ENCODE assay signal across 26 cellular contexts in the genomic region with DNA sequence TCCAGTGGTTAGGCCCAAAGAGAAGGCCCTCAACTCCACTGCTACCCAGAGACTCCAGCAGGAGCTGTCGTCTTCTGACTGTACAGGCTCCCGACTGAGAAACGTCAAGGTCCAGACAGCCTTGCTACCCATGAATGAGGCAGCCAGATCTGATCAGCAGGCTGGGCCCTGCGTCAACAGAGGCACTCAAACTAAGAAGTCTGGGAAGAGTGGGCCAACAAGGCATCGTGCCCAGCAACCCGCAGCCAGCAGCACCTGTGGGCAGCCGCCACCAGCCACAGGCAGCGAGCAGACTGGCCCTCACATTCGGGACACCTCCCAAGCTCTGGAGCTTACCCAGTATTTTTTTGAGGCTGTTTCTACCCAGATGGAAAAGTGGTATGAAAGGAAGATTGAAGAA. TPM values are rescaled to one million over a fixed set of nuclear protein-coding genes. Genes with fewer than 3 reads are reported as not detected.
DNase-seq lines count a peak whose midpoint lies in the region; ATAC-seq and TF ChIP-seq lines count a peak whose summit lies in the region.
"Had no signal": no experiment of that assay in that cellular context is flagged by ENCODE, and none has a peak within 500 bp of the region (broad histone marks: within the 10 kb centered on the region; RNA-seq: fewer than 3 reads in every experiment).

No MANE protein-coding gene starts in this region.

- no peak overlapping the region for H2BK15ac ChIP-seq in neuronal stem cell (ENCODE audit: low read length)

- no peaks in the 10 kb centered on the region for H3K27me3 Mint-ChIP-seq in activated naive CD8-positive, alpha-beta T cell treated with anti-CD3 and anti-CD28 coated beads for 36 hours
- H3K27me3 Mint-ChIP-seq: CD4-positive, CD25-positive, alpha-beta regulatory T cell had no signal

- no peak overlapping the region for H2AFZ ChIP-seq in neuronal stem cell (ENCODE audit: low read length)
- H2AFZ ChIP-seq: GM23338 had no signal

- no peak overlapping the region for H3K9ac ChIP-seq in neuronal stem cell (ENCODE audit: low read depth, low read length, poor library complexity)

- H3K23ac ChIP-seq in neuronal stem cell (ENCODE audit: low read depth, low read length, poor library complexity) = no peak overlapping the region

- TF ChIP-seq CTCF in body of pancreas (IDR thresholded peaks at IDR 0.05) (no peak), heart right ventricle (IDR thresholded peaks at IDR 0.05) (no peak), omental fat pad (IDR thresholded peaks at IDR 0.05) (no peak)

- WGBS in body of pancreas, 2 donors = 53 to 79% methylated on average over 3 to 9 of the region's 9 CpGs
- 61 to 64% methylated on average over 9 of the region's 9 CpGs for WGBS in heart right ventricle, 2 donors
- WGBS in neuronal stem cell (ENCODE audit: extremely low coverage in 2 of 2, insufficient read length in 2 of 2, insufficient replicate concordance in 1 of 2), 2 donors = no CpG with 5 or more reads among the region's 9 CpGs

- H3K9me3 ChIP-seq in body of pancreas (no peaks in the 10 kb centered on the region), heart right ventricle (no peaks in the 10 kb centered on the region), neuronal stem cell (replicated peaks in 1 of 2; ENCODE audit: control insufficient read depth in 2 of 2, insufficient read depth in 1 of 2, low read depth in 1 of 2, low read length in 2 of 2) (no peaks in the 10 kb centered on the region)
- H3K9me3 ChIP-seq: A549, BE2C, HAP-1, MG63 had no signal

- no peak overlapping the region for H3K4ac ChIP-seq in neuronal stem cell (ENCODE audit: low read length)

- no peak overlapping the region for H2BK5ac ChIP-seq in neuronal stem cell (ENCODE audit: low read length)

- no peak overlapping the region for H3K18ac ChIP-seq in neuronal stem cell (ENCODE audit: low read length)

- peak overlapping the region; percentile 3 for H3K14ac ChIP-seq in neuronal stem cell (ENCODE audit: low read length)

- H3K27me3 ChIP-seq in body of pancreas = no peaks in the 10 kb centered on the region
- H3K27me3 ChIP-seq in heart right ventricle = no peaks in the 10 kb centered on the region
- no peaks in the 10 kb centered on the region for H3K27me3 ChIP-seq in neuronal stem cell (ENCODE audit: control insufficient read depth in 3 of 3, insufficient read depth in 3 of 3, low read depth in 1 of 3, low read length in 3 of 3)
- H3K27me3 ChIP-seq: BE2C, MG63 had no signal

- H3K4me1 Mint-ChIP-seq in activated naive CD8-positive, alpha-beta T cell treated with anti-CD3 and anti-CD28 coated beads for 36 hours = peaks cover 2% of the 10 kb centered on the region

- H3K27ac Mint-ChIP-seq in activated naive CD8-positive, alpha-beta T cell treated with anti-CD3 and anti-CD28 coated beads for 36 hours = no peak overlapping the region
- H3K27ac Mint-ChIP-seq: GM23338 had no signal

- H3K79me1 ChIP-seq in neuronal stem cell (ENCODE audit: low read depth, low read length) = no peaks in the 10 kb centered on the region

- intact Hi-C loops in body of pancreas (cut with DNase I) = no loop called here
- intact Hi-C loops in heart right ventricle (cut with DNase I) = no loop called here

- in situ Hi-C loops in G401 (cut with HindIII; ENCODE audit: low sequenced_read_pairs) = loop anchor here (10.0 kb wide), 1 partner anchor 196 kb away; the partner anchor contains the start of gene ANKRD6

- no peak overlapping the region for H4K91ac ChIP-seq in neuronal stem cell (ENCODE audit: low read depth, low read length, poor library complexity)

- no peaks in the 10 kb centered on the region for H3K9me3 Mint-ChIP-seq in activated naive CD8-positive, alpha-beta T cell treated with anti-CD3 and anti-CD28 coated beads for 36 hours
- H3K9me3 Mint-ChIP-seq: CD4-positive, CD25-positive, alpha-beta regulatory T cell; GM23338 had no signal

- no peak overlapping the region for H2BK12ac ChIP-seq in neuronal stem cell (ENCODE audit: low read length)

- H2BK120ac ChIP-seq in neuronal stem cell (ENCODE audit: low read depth, low read length) = no peak overlapping the region

- H3K4me3 Mint-ChIP-seq in activated naive CD8-positive, alpha-beta T cell treated with anti-CD3 and anti-CD28 coated beads for 36 hours = no peak overlapping the region
- H3K4me3 Mint-ChIP-seq: CD4-positive, CD25-positive, alpha-beta regulatory T cell; GM23338 had no signal

- ATAC-seq in body of pancreas (no peak), heart right ventricle (peak; percentile 29 to 98 (median 84)), omental fat pad (ENCODE audit: low FRiP score) (no peak)
- ATAC-seq: A549, GM12878, GM23338, HepG2, K562 had no signal

- peak; percentile 84 for DNase-seq in G401 (ENCODE audit: low spot score)
- DNase-seq in body of pancreas = peak in 3 of 4 donors; percentile 8 to 47 (median 39)
- peak; percentile 47 to 72 for DNase-seq in heart right ventricle
- no peak for DNase-seq in neuronal stem cell (ENCODE audit: low spot score)
- DNase-seq in omental fat pad (ENCODE audit: low spot score) = no peak
- no peak for DNase-seq in activated naive CD8-positive, alpha-beta T cell treated with anti-CD3 and anti-CD28 coated beads for 36 hours
- no peak for DNase-seq in NCI-H2227 treated with DMSO at 0.1 percent for 48 hours (lab: John Stamatoyannopoulos, UW)
- no peak for DNase-seq in NCI-H2029 (lab: John Stamatoyannopoulos, UW)
- DNase-seq: BE2C; CD4-positive, CD25-positive, alpha-beta regulatory T cell; DMS79 treated with DMSO at 0.1 percent for 48 hours; MG63; NCI-H1048; NCI-H1417 treated with DMSO at 0.1 percent for 48 hours; NCI-H187; NCI-H2107; NCI-H510A; NCI-H748 treated with DMSO at 0.1 percent for 48 hours had no signal

- H3K4me2 ChIP-seq in neuronal stem cell (ENCODE audit: insufficient read depth, low read length, poor library complexity, severe bottlenecking) = no peak overlapping the region
- H3K4me2 ChIP-seq: A549, GM23338 had no signal

- no peak for TF ChIP-seq POLR2A in body of pancreas (IDR thresholded peaks at IDR 0.05)

- no peaks in the 10 kb centered on the region for H3K4me1 ChIP-seq in body of pancreas
- peaks cover 0 to 8% (median 0%) of the 10 kb centered on the region in 9 donors for H3K4me1 ChIP-seq in heart right ventricle
- no peaks in the 10 kb centered on the region for H3K4me1 ChIP-seq in neuronal stem cell (ENCODE audit: control insufficient read depth in 2 of 2, insufficient read depth in 1 of 2, low read depth in 1 of 2, low read length in 2 of 2)
- H3K4me1 ChIP-seq: A549, BE2C, HAP-1 had no signal

- H3K4me3 ChIP-seq in body of pancreas (no peak overlapping the region), heart right ventricle (no peak overlapping the region), neuronal stem cell (ENCODE audit: low read length in 2 of 2) (peak overlapping the region in 1 of 2 donors; percentile 24)
- H3K4me3 ChIP-seq: A549, GM12878, GM23338, HAP-1, K562, MG63 had no signal

- H3K27ac ChIP-seq in body of pancreas = no peak overlapping the region
- no peak overlapping the region for H3K27ac ChIP-seq in heart right ventricle
- H3K27ac ChIP-seq in neuronal stem cell (replicated peaks; ENCODE audit: low read length) = no peak overlapping the region
- H3K27ac ChIP-seq: A549, HL-60, RWPE1 had no signal

- H2AK5ac ChIP-seq in neuronal stem cell (ENCODE audit: low read depth, low read length) = no peak overlapping the region

- H3K36me3 ChIP-seq in body of pancreas (replicated peaks in 1 of 2; ENCODE audit: insufficient read depth in 1 of 2, low read depth in 2 of 2) (peaks cover 0 to 3% of the 10 kb centered on the region in 2 donors), heart right ventricle (peaks cover 0 to 70% (median 4%) of the 10 kb centered on the region in 9 donors), neuronal stem cell (replicated peaks in 1 of 2; ENCODE audit: control insufficient read depth in 2 of 2, insufficient read depth in 2 of 2, low read length in 2 of 2) (peaks cover 5 to 93% of the 10 kb centered on the region in 2 donors)
- H3K36me3 ChIP-seq: BE2C, MG63 had no signal

- peak overlapping the region; percentile 92 for H4K8ac ChIP-seq in neuronal stem cell (ENCODE audit: low read depth, low read length)

- peaks cover 11% of the 10 kb centered on the region for H3K36me3 Mint-ChIP-seq in activated naive CD8-positive, alpha-beta T cell treated with anti-CD3 and anti-CD28 coated beads for 36 hours

RNA-seq across cellular contexts. Expression of gene LYRM2, which starts 8.1 kb away (rescaled TPM):
- total RNA-seq in G401 (2014; rRNA removed; shearing (Covaris generic)) = 17.0 and 19.9 TPM in 2 replicates
- total RNA-seq in body of pancreas (10 to 100 TPM in 1 of 2 donors, 1 to 10 TPM in 1; 8.0 to 13.8 TPM), heart right ventricle (10 to 100 TPM; 36.2 to 58.2 (median 46.9) TPM), omental fat pad (10 to 100 TPM; 12.7 to 21.3 (median 20.3) TPM)
- 10 to 100 TPM; 10.9 to 16.4 TPM for polyA plus RNA-seq in heart right ventricle
- 51.0 TPM for polyA plus RNA-seq in neuronal stem cell (2013, experiment 1 of 2)
- 56.1 TPM for polyA plus RNA-seq in neuronal stem cell (2013, experiment 2 of 2)
- 10 to 100 TPM; 31.6 to 32.3 TPM for total RNA-seq in activated naive CD8-positive, alpha-beta T cell treated with anti-CD3 and anti-CD28 coated beads for 36 hours

Comparison
In these comparisons a context has a peak if more than half of its experiments do, and no peak if none do; other contexts are left out.
1. DNase-seq: peak in G401 (single experiment), body of pancreas (3 of 4) and heart right ventricle (2 of 2); none in neuronal stem cell (single experiment), omental fat pad (single experiment), activated naive CD8-positive, alpha-beta T cell treated with anti-CD3 and anti-CD28 coated beads for 36 hours (single experiment), NCI-H2227 treated with DMSO at 0.1 percent for 48 hours (single experiment) and NCI-H2029 (single experiment).
2. ATAC-seq: peak in heart right ventricle (8 of 8); none in body of pancreas (single experiment) and omental fat pad (single experiment).